28 cellular contexts compared by ENCODE assay signal in genomic region chr6:82484737-82485650, GRCh38.
"Had no signal": no experiment of that assay in that cellular context is flagged by ENCODE, and none has a peak within 500 bp of the region (broad histone marks: within the 10 kb centered on the region; RNA-seq: fewer than 3 reads in every experiment).

No MANE protein-coding gene starts in this region.

- H3K36me3 ChIP-seq: cardiac muscle cell, Peyer's patch, SJCRH30 had no signal

- H3K27me3 Mint-ChIP-seq: activated B cell treated with CpG ODN at 0.5 μM for 24 hours; activated CD4-positive, alpha-beta memory T cell treated with anti-CD3 and anti-CD28 coated beads, Interleukin-2, amount 10 ng/mL, durations not matched to agents 7 days and 5 days; activated naive CD8-positive, alpha-beta T cell; activated T-helper 17 cell treated with anti-CD3 and anti-CD28 coated beads, Interleukin-2, amount 50 U/mL, for 72 hours; T-helper 17 cell had no signal

- DNase-seq: activated B cell treated with CpG ODN at 0.5 μM for 24 hours; activated CD4-positive, alpha-beta memory T cell treated with anti-CD3 and anti-CD28 coated beads, Interleukin-2, amount 10 ng/mL, durations not matched to agents 7 days and 5 days; activated CD4-positive, alpha-beta T cell treated with anti-CD3 and anti-CD28 coated beads, Interleukin-2, amount 50 U/mL, for 1 hour; activated gamma-delta T cell; activated naive CD4-positive, alpha-beta T cell treated with anti-CD3 and anti-CD28 coated beads for 36 hours; activated T-cell treated with anti-CD3 and anti-CD28 coated beads for 4 hours; activated T-cell treated with anti-CD3 and anti-CD28 coated beads, Interleukin-2, amount 50 U/mL, for 48 hours; amygdala; NCI-H1092; NCI-H1930; NCI-H2171; NCI-H2227 treated with DMSO at 0.1 percent for 48 hours; NCI-H446 treated with DMSO at 0.1 percent for 48 hours; NCI-H526; NCI-H774; OCI-M1; Peyer's patch; Right ventricle myocardium superior; T-helper 17 cell; T-helper 9 cell had no signal

- H3K4me1 Mint-ChIP-seq: activated B cell treated with CpG ODN at 0.5 μM for 24 hours; activated CD4-positive, alpha-beta memory T cell treated with anti-CD3 and anti-CD28 coated beads, Interleukin-2, amount 10 ng/mL, durations not matched to agents 7 days and 5 days; activated T-helper 17 cell treated with anti-CD3 and anti-CD28 coated beads, Interleukin-2, amount 50 U/mL, for 72 hours; T-helper 17 cell had no signal

- H3K4me2 ChIP-seq: KMS-11 had no signal

- H3K4me3 ChIP-seq: cardiac muscle cell, Peyer's patch, SJCRH30 had no signal

- H3K27ac Mint-ChIP-seq: activated B cell treated with CpG ODN at 0.5 μM for 24 hours; activated CD4-positive, alpha-beta memory T cell treated with anti-CD3 and anti-CD28 coated beads, Interleukin-2, amount 10 ng/mL, durations not matched to agents 7 days and 5 days; activated naive CD4-positive, alpha-beta T cell treated with anti-CD3 and anti-CD28 coated beads for 36 hours; activated naive CD8-positive, alpha-beta T cell; activated T-helper 17 cell treated with anti-CD3 and anti-CD28 coated beads, Interleukin-2, amount 50 U/mL, for 72 hours; brain; T-helper 17 cell had no signal

- H3K9ac ChIP-seq: KMS-11 had no signal

- H3K27me3 ChIP-seq: cardiac muscle cell, Peyer's patch, SJCRH30 had no signal

- H3K4me3 Mint-ChIP-seq: activated B cell treated with CpG ODN at 0.5 μM for 24 hours; activated CD4-positive, alpha-beta memory T cell treated with anti-CD3 and anti-CD28 coated beads, Interleukin-2, amount 10 ng/mL, durations not matched to agents 7 days and 5 days; activated naive CD4-positive, alpha-beta T cell treated with anti-CD3 and anti-CD28 coated beads for 36 hours; activated naive CD8-positive, alpha-beta T cell; activated T-helper 17 cell treated with anti-CD3 and anti-CD28 coated beads, Interleukin-2, amount 50 U/mL, for 72 hours; brain; T-helper 17 cell had no signal

- ATAC-seq: activated T-helper 17 cell treated with anti-CD3 and anti-CD28 coated beads, Interleukin-2, amount 50 U/mL, for 72 hours; SK-N-SH treated with all-trans-retinoic acid at 6 μM for 48 hours; T-helper 17 cell had no signal

- H3K27ac ChIP-seq: cardiac muscle cell, KMS-11, Peyer's patch, RWPE1, SJCRH30 had no signal

- H3K36me3 Mint-ChIP-seq: activated naive CD8-positive, alpha-beta T cell; brain had no signal

- H3K4me1 ChIP-seq: Peyer's patch had no signal
